1 cellular context compared by ENCODE assay signal in genomic region chr3:48598323-48599076, GRCh38.
A peak's percentile ranks its signal among the peaks of the same experiment; 100 is the strongest.
TF ChIP-seq lines count a peak whose summit lies in the region.

No MANE protein-coding gene starts in this region.

TF ChIP-seq in HEK293, 187 proteins besides CTCF, POLR2A, EP300 and RAD21 (continued from another document and continues in another):
- TF ChIP-seq, protein P1, sequence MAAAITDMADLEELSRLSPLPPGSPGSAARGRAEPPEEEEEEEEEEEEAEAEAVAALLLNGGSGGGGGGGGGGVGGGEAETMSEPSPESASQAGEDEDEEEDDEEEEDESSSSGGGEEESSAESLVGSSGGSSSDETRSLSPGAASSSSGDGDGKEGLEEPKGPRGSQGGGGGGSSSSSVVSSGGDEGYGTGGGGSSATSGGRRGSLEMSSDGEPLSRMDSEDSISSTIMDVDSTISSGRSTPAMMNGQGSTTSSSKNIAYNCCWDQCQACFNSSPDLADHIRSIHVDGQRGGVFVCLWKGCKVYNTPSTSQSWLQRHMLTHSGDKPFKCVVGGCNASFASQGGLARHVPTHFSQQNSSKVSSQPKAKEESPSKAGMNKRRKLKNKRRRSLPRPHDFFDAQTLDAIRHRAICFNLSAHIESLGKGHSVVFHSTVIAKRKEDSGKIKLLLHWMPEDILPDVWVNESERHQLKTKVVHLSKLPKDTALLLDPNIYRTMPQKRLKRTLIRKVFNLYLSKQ (tag by site-specific recombination; IDR thresholded peaks at IDR 0.05; ENCODE audit: borderline replicate concordance), result no peak
- TF ChIP-seq, protein P2, sequence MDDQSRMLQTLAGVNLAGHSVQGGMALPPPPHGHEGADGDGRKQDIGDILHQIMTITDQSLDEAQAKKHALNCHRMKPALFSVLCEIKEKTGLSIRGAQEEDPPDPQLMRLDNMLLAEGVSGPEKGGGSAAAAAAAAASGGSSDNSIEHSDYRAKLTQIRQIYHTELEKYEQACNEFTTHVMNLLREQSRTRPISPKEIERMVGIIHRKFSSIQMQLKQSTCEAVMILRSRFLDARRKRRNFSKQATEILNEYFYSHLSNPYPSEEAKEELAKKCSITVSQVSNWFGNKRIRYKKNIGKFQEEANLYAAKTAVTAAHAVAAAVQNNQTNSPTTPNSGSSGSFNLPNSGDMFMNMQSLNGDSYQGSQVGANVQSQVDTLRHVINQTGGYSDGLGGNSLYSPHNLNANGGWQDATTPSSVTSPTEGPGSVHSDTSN (CRISPR knock-in tag; IDR thresholded peaks at IDR 0.05), result no peak
- TF ChIP-seq YY1 (tag by site-specific recombination; IDR thresholded peaks at IDR 0.05), result no peak
- TF ChIP-seq ZNF138 (tag by site-specific recombination; IDR thresholded peaks at IDR 0.05; ENCODE audit: borderline replicate concordance), result no peak
- no peak for TF ChIP-seq GFI1B (tag by site-specific recombination; IDR thresholded peaks at IDR 0.05)
- TF ChIP-seq ZNF239 (tag by site-specific recombination; IDR thresholded peaks at IDR 0.05), result no peak
- TF ChIP-seq ZNF324 (tag by site-specific recombination; IDR thresholded peaks at IDR 0.05), result peak; percentile 64; the same call in 1 of the 2 replicates
- TF ChIP-seq ZNF830 (tag by site-specific recombination; IDR thresholded peaks at IDR 0.05; ENCODE audit: low read depth), result no peak
- TF ChIP-seq HOXD13 (CRISPR knock-in tag; IDR thresholded peaks at IDR 0.05; ENCODE audit: borderline replicate concordance), result no peak
- TF ChIP-seq ZBTB17 (tag by site-specific recombination; IDR thresholded peaks at IDR 0.05), result peak; percentile 64
- TF ChIP-seq ZNF792 (tag by site-specific recombination; IDR thresholded peaks at IDR 0.05), result no peak
- no peak for TF ChIP-seq SP3 (tag by site-specific recombination; IDR thresholded peaks at IDR 0.05)
- no peak for TF ChIP-seq ZNF292 (tag by site-specific recombination; IDR thresholded peaks at IDR 0.05; ENCODE audit: borderline replicate concordance, low read depth)
- TF ChIP-seq, protein P3, sequence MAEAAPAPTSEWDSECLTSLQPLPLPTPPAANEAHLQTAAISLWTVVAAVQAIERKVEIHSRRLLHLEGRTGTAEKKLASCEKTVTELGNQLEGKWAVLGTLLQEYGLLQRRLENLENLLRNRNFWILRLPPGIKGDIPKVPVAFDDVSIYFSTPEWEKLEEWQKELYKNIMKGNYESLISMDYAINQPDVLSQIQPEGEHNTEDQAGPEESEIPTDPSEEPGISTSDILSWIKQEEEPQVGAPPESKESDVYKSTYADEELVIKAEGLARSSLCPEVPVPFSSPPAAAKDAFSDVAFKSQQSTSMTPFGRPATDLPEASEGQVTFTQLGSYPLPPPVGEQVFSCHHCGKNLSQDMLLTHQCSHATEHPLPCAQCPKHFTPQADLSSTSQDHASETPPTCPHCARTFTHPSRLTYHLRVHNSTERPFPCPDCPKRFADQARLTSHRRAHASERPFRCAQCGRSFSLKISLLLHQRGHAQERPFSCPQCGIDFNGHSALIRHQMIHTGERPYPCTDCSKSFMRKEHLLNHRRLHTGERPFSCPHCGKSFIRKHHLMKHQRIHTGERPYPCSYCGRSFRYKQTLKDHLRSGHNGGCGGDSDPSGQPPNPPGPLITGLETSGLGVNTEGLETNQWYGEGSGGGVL (tag by site-specific recombination; IDR thresholded peaks at IDR 0.05), result peak; percentile 56; the same call in 1 of the 2 replicates
- TF ChIP-seq ZNF148 (tag by site-specific recombination; IDR thresholded peaks at IDR 0.05; ENCODE audit: borderline replicate concordance), result no peak
- TF ChIP-seq ZNF169 (tag by site-specific recombination; IDR thresholded peaks at IDR 0.05), result no peak
- TF ChIP-seq ZNF335 (tag by site-specific recombination; conservative IDR thresholded peaks at IDR 0.05), result peak; percentile 76
- no peak for TF ChIP-seq ZNF555 (tag by site-specific recombination; conservative IDR thresholded peaks at IDR 0.05)
- TF ChIP-seq REPIN1 (tag by site-specific recombination; IDR thresholded peaks at IDR 0.05; ENCODE audit: low read depth), result no peak
- no peak for TF ChIP-seq OVOL3 (tag by site-specific recombination; IDR thresholded peaks at IDR 0.05)
- TF ChIP-seq ZNF501 (tag by site-specific recombination; IDR thresholded peaks at IDR 0.05), result no peak
- TF ChIP-seq ZNF558 (tag by site-specific recombination; IDR thresholded peaks at IDR 0.05), result no peak
- TF ChIP-seq ZNF248 (tag by site-specific recombination; IDR thresholded peaks at IDR 0.05), result no peak
- TF ChIP-seq ZFP3 (tag by site-specific recombination; IDR thresholded peaks at IDR 0.05; ENCODE audit: low read depth), result no peak
- TF ChIP-seq IKZF3 (tag by site-specific recombination; IDR thresholded peaks at IDR 0.05), result no peak
- peak; percentile 82 for TF ChIP-seq PRDM10 (tag by site-specific recombination; IDR thresholded peaks at IDR 0.05)
- TF ChIP-seq ZNF114 (tag by site-specific recombination; IDR thresholded peaks at IDR 0.05), result no peak
- TF ChIP-seq ZBTB21 (tag by site-specific recombination; IDR thresholded peaks at IDR 0.05), result peak; percentile 52; the same call in 1 of the 2 replicates
- TF ChIP-seq EGR2 (tag by site-specific recombination; IDR thresholded peaks at IDR 0.05; ENCODE audit: low read depth), result peak; percentile 50; the same call in 1 of the 2 replicates
- peak; percentile 57 for TF ChIP-seq ZNF341 (tag by site-specific recombination; IDR thresholded peaks at IDR 0.05; ENCODE audit: low read depth)
- TF ChIP-seq ZNF350 (tag by site-specific recombination; IDR thresholded peaks at IDR 0.05), result no peak
- TF ChIP-seq ZNF76 (tag by site-specific recombination; IDR thresholded peaks at IDR 0.05; ENCODE audit: borderline replicate concordance, low read depth), result no peak
- TF ChIP-seq, protein P4, sequence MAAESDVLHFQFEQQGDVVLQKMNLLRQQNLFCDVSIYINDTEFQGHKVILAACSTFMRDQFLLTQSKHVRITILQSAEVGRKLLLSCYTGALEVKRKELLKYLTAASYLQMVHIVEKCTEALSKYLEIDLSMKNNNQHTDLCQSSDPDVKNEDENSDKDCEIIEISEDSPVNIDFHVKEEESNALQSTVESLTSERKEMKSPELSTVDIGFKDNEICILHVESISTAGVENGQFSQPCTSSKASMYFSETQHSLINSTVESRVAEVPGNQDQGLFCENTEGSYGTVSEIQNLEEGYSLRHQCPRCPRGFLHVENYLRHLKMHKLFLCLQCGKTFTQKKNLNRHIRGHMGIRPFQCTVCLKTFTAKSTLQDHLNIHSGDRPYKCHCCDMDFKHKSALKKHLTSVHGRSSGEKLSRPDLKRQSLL (tag by site-specific recombination; IDR thresholded peaks at IDR 0.05), result no peak
- TF ChIP-seq BCL11B (tag by site-specific recombination; IDR thresholded peaks at IDR 0.05; ENCODE audit: low read depth), result no peak
- no peak for TF ChIP-seq BCL11A (tag by site-specific recombination; IDR thresholded peaks at IDR 0.05; ENCODE audit: low read depth)
- TF ChIP-seq, protein P5, sequence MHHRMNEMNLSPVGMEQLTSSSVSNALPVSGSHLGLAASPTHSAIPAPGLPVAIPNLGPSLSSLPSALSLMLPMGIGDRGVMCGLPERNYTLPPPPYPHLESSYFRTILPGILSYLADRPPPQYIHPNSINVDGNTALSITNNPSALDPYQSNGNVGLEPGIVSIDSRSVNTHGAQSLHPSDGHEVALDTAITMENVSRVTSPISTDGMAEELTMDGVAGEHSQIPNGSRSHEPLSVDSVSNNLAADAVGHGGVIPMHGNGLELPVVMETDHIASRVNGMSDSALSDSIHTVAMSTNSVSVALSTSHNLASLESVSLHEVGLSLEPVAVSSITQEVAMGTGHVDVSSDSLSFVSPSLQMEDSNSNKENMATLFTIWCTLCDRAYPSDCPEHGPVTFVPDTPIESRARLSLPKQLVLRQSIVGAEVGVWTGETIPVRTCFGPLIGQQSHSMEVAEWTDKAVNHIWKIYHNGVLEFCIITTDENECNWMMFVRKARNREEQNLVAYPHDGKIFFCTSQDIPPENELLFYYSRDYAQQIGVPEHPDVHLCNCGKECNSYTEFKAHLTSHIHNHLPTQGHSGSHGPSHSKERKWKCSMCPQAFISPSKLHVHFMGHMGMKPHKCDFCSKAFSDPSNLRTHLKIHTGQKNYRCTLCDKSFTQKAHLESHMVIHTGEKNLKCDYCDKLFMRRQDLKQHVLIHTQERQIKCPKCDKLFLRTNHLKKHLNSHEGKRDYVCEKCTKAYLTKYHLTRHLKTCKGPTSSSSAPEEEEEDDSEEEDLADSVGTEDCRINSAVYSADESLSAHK (tag by site-specific recombination; IDR thresholded peaks at IDR 0.05), result no peak
- TF ChIP-seq GLIS1 (tag by site-specific recombination; IDR thresholded peaks at IDR 0.05), result peak; percentile 98
- TF ChIP-seq PATZ1 (tag by site-specific recombination; IDR thresholded peaks at IDR 0.05), result peak; percentile 64
- no peak for TF ChIP-seq ZFP37 (tag by site-specific recombination; IDR thresholded peaks at IDR 0.05)
- no peak for TF ChIP-seq ZNF623 (tag by site-specific recombination; IDR thresholded peaks at IDR 0.05)
- no peak for TF ChIP-seq ZNF175 (tag by site-specific recombination; IDR thresholded peaks at IDR 0.05)
- peak; percentile 40 for TF ChIP-seq SP2 (tag by site-specific recombination; IDR thresholded peaks at IDR 0.05)
- TF ChIP-seq ZNF670 (tag by site-specific recombination; IDR thresholded peaks at IDR 0.05; ENCODE audit: low read depth), result no peak
- no peak for TF ChIP-seq ZNF311 (tag by site-specific recombination; IDR thresholded peaks at IDR 0.05; ENCODE audit: borderline replicate concordance)
- no peak for TF ChIP-seq ZNF354C (tag by site-specific recombination; IDR thresholded peaks at IDR 0.05; ENCODE audit: borderline replicate concordance, low read depth)
- no peak for TF ChIP-seq ZNF707 (tag by site-specific recombination; IDR thresholded peaks at IDR 0.05)
